Comparison of ENCODE assay signal across 21 cellular contexts in genomic region chr13:32728327-32728726, GRCh38.
"Had no signal": no experiment of that assay in that cellular context is flagged by ENCODE, and none has a peak within 500 bp of the region (broad histone marks: within the 10 kb centered on the region; RNA-seq: fewer than 3 reads in every experiment).

No MANE protein-coding gene starts in this region.

- H3K27me3 ChIP-seq: adrenal gland, ascending aorta, brain microvascular endothelial cell, foreskin keratinocyte, testis, uterus had no signal

- H3K9me3 Mint-ChIP-seq: T-helper 1 cell treated with Interleukin-12 subunit alpha and Interleukin-12 subunit beta and Interleukin-4 antibody, amounts not matched to agents 30 μg/mL and 1 μg/mL, for 36 hours had no signal

- H3K27me3 Mint-ChIP-seq: activated naive CD8-positive, alpha-beta T cell had no signal

- DNase-seq: activated CD4-positive, alpha-beta T cell treated with anti-CD3 and anti-CD28 coated beads for 1 hour; activated naive CD4-positive, alpha-beta T cell; activated T-cell treated with anti-CD3 and anti-CD28 coated beads, Interleukin-2, amount 50 U/mL, for 1 hour; adrenal gland; brain microvascular endothelial cell; caudate nucleus; dermis blood vessel endothelial cell; effector CD8-positive, alpha-beta T cell; foreskin keratinocyte; left ventricle myocardium superior; stimulated activated CD4-positive, alpha-beta T cell treated with anti-CD3 and anti-CD28 coated beads, Interleukin-4, amount 100 ng/mL, for 1 hour; stimulated activated naive CD4-positive, alpha-beta T cell; testis; trophoblast cell; uterus; WERI-Rb-1 had no signal

- H3K36me3 ChIP-seq: adrenal gland, brain microvascular endothelial cell, prostate gland, uterus had no signal

- H3K4me1 ChIP-seq: ascending aorta had no signal

- H3K4me3 ChIP-seq: adrenal gland, ascending aorta, prostate gland, testis, uterus had no signal

- H3K27ac Mint-ChIP-seq: activated naive CD8-positive, alpha-beta T cell; activated T-helper 2 cell treated with anti-CD3 and anti-CD28 coated beads, Interferon-gamma antibody, Interleukin-2, Interleukin-4, amounts not matched to agents 10 μg/mL and 5 μg/mL and 100 μg/mL, durations not matched to agents 14 hours and 24 hours and 36 hours; T-helper 1 cell treated with Interleukin-12 subunit alpha and Interleukin-12 subunit beta and Interleukin-4 antibody, amounts not matched to agents 30 μg/mL and 1 μg/mL, for 36 hours had no signal

- H3K27ac ChIP-seq: adrenal gland, ascending aorta, brain microvascular endothelial cell, foreskin keratinocyte, prostate gland, testis, uterus, WERI-Rb-1 had no signal

- ATAC-seq: foreskin keratinocyte, left ventricle myocardium superior had no signal

- H3K9me3 ChIP-seq: adrenal gland, prostate gland, testis, uterus had no signal

- H3K4me3 Mint-ChIP-seq: activated naive CD8-positive, alpha-beta T cell; T-helper 1 cell treated with Interleukin-12 subunit alpha and Interleukin-12 subunit beta and Interleukin-4 antibody, amounts not matched to agents 30 μg/mL and 1 μg/mL, for 36 hours had no signal
